ENCODE assay signal across 8 cellular contexts in genomic region chr22:30606455-30607299, GRCh38. TPM values are rescaled to one million over a fixed set of nuclear protein-coding genes. Genes with fewer than 3 reads are reported as not detected.
DNase-seq lines count a peak whose midpoint lies in the region; ATAC-seq, FAIRE-seq and TF ChIP-seq lines count a peak whose summit lies in the region.

Gene TCN2, plus strand, starts transcription at chr22:30607174. Its CDS starts 158 bp downstream, at chr22:30607332.

- TF ChIP-seq EP300 in H1 (IDR thresholded peaks at IDR 0.05; ENCODE audit: borderline replicate concordance in 1 of 2, low read depth in 2 of 2, low read length in 2 of 2) = peak in 1 of 2 experiments; percentile 0; a peak in 1 of 3 replicates

- ATAC-seq in WTC11 (peak; percentile 85), HG03097 (IDR thresholded peaks at IDR 0.05; ENCODE audit: low FRiP score, unreplicated experiment) (no peak)

- H4K5ac ChIP-seq in H1 (ENCODE audit: insufficient read length, low read depth, low read length) = peak within 1 kb of the TSS; percentile 89

- peak within 1 kb of the TSS; percentile 95 for H2BK15ac ChIP-seq in H1 (ENCODE audit: low read length)

- peak within 1 kb of the TSS; percentile 81 for H3K4me3 Mint-ChIP-seq in WTC11

- peak within 1 kb of the TSS; percentile 75 for H3K4ac ChIP-seq in H1 (replicated peaks; ENCODE audit: insufficient read length, low read depth, low read length)

- peak within 1 kb of the TSS; percentile 98; the same call in 1 of the 2 replicates for H2AK5ac ChIP-seq in H1 (ENCODE audit: low read depth, low read length)

- H3K27ac ChIP-seq in H1 (ENCODE audit: low read depth, low read length) = peak within 1 kb of the TSS; percentile 89

- no peaks in the 10 kb centered on the region for H4K20me1 ChIP-seq in H1 (replicated peaks in 1 of 2; ENCODE audit: control insufficient read depth in 1 of 2, insufficient read depth in 2 of 2, low read length in 2 of 2)

- intact Hi-C loops in lower leg skin (cut with DNase I; ENCODE audit: low total_unique reads) = no loop called here

- peak within 1 kb of the TSS in 3 of 4 experiments; percentile 68 to 79 (median 76); a peak in 6 of 7 replicates for H3K9ac ChIP-seq in H1 (replicated peaks in 1 of 4; ENCODE audit: extremely low read depth in 1 of 4, low read depth in 3 of 4, low read length in 3 of 4)

- peak within 1 kb of the TSS; percentile 99 for H3K27ac Mint-ChIP-seq in WTC11

- TF ChIP-seq POLR2A in GM19193 (IDR thresholded peaks at IDR 0.05; ENCODE audit: extremely low read depth, insufficient read depth, insufficient read length) = peak; percentile 37
- peak; percentile 74 to 81 for TF ChIP-seq POLR2A in H1 (IDR thresholded peaks at IDR 0.05; ENCODE audit: control extremely low read depth in 1 of 2, low read depth in 2 of 2, low read length in 2 of 2)
- no peak for TF ChIP-seq POLR2A in lower leg skin (IDR thresholded peaks at IDR 0.05)

- peak within 1 kb of the TSS; percentile 63; the same call in 1 of the 2 replicates for H4K8ac ChIP-seq in H1 (ENCODE audit: extremely low read depth, insufficient read depth, low read length)

- H3K4me1 Mint-ChIP-seq in WTC11 = peaks cover 40% of the 10 kb centered on the region

- POLR2A ChIA-PET in WTC11 (lab: Charles Lee) = interaction anchor here (0.6 to 1.5 kb wide), 8 partner anchors 9 to 182 kb away, joined by 3 to 5 read pairs (median 3); partner anchors contain the start of genes PES1 and SLC35E4
- POLR2A ChIA-PET in H1 (lab: Charles Lee; ENCODE audit: partially characterized antibody) = interaction anchor here (0.5 to 3.5 kb wide), 23 partner anchors 8 to 478 kb away, joined by 3 to 16 read pairs (median 4); partner anchors contain the start of genes GAL3ST1, PES1 and SLC35E4

- H3K79me2 ChIP-seq in H1 (ENCODE audit: control insufficient read depth in 1 of 2, insufficient read depth in 2 of 2, low read length in 2 of 2) = peaks cover 0 to 15% of the 10 kb centered on the region in 2 experiments; a peak in 2 of 4 replicates

- peak within 1 kb of the TSS; percentile 95 for H3K18ac ChIP-seq in H1 (ENCODE audit: extremely low read depth, low read length)

- H2BK12ac ChIP-seq in H1 (ENCODE audit: low read depth, low read length) = peak within 1 kb of the TSS; percentile 97

- TF ChIP-seq CTCF in AG09319 (IDR thresholded peaks at IDR 0.05; ENCODE audit: low read depth, low read length) (no peak), WTC11 (IDR thresholded peaks at IDR 0.05) (no peak), H1 (IDR thresholded peaks at IDR 0.05; ENCODE audit: control extremely low read depth in 1 of 3, insufficient read depth in 1 of 3, low read depth in 1 of 3, low read length in 3 of 3) (no peak), lower leg skin (IDR thresholded peaks at IDR 0.05) (no peak)

- peaks cover 18% of the 10 kb centered on the region for H3K36me3 Mint-ChIP-seq in WTC11

- peak within 1 kb of the TSS; percentile 37 for H3K56ac ChIP-seq in H1 (replicated peaks; ENCODE audit: insufficient read length, low read depth, low read length)

- peak within 1 kb of the TSS; percentile 89 for H4K91ac ChIP-seq in H1 (replicated peaks; ENCODE audit: insufficient read length, low read length)

- no peaks in the 10 kb centered on the region for H3K27me3 Mint-ChIP-seq in WTC11 (ENCODE audit: low read depth)

- peak within 1 kb of the TSS; percentile 86; the same call in 1 of the 2 replicates for H2AFZ ChIP-seq in H1 (ENCODE audit: low read length)

- peaks cover 3 to 31% (median 12%) of the 10 kb centered on the region in 4 experiments for H3K4me1 ChIP-seq in H1 (replicated peaks in 1 of 4; ENCODE audit: control insufficient read depth in 3 of 4, insufficient read depth in 4 of 4, low read length in 3 of 4)

- H3K23ac ChIP-seq in H1 (ENCODE audit: insufficient read length) = no peak within 1 kb of the TSS

- H3K4me2 ChIP-seq in H1 (ENCODE audit: insufficient read depth in 1 of 2, low read depth in 2 of 2, low read length in 2 of 2) = peak within 1 kb of the TSS; percentile 95 to 96

- CTCF ChIA-PET in WTC11 (lab: Charles Lee) (interaction anchor here (0.6 to 4.0 kb wide), 39 partner anchors 9 to 871 kb away, joined by 3 to 43 read pairs (median 4); partner anchors contain the start of genes DUSP18, GAL3ST1, OSBP2 and PES1), H1 (lab: Charles Lee; ENCODE audit: partially characterized antibody) (interaction anchor here (0.6 to 7.0 kb wide), 36 partner anchors 8 to 200 kb away, joined by 3 to 52 read pairs (median 4); partner anchors contain the start of genes GAL3ST1, PES1 and SLC35E4)

- FAIRE-seq in H1 (lab: Jason Lieb, UNC) = peak; percentile 39

- peaks cover 9% of the 10 kb centered on the region; the same call in 1 of the 2 replicates for H3K23me2 ChIP-seq in H1 (ENCODE audit: low read depth, low read length)

- H2BK20ac ChIP-seq in H1 (ENCODE audit: low read length) = peak within 1 kb of the TSS; percentile 82; the same call in 1 of the 2 replicates

- H3K27me3 ChIP-seq in H1 (replicated peaks in 1 of 4; ENCODE audit: control insufficient read depth in 3 of 4, extremely low read depth in 1 of 4, insufficient read depth in 3 of 4, low read length in 3 of 4) = no peaks in the 10 kb centered on the region

- H2BK120ac ChIP-seq in H1 (replicated peaks; ENCODE audit: low read depth, low read length) = peak within 1 kb of the TSS; percentile 94

- H3K36me3 ChIP-seq in H1 (ENCODE audit: control insufficient read depth in 2 of 4, insufficient read depth in 4 of 4, low read length in 3 of 4) = peaks cover 8 to 20% (median 13%) of the 10 kb centered on the region in 4 experiments; a peak in 7 of 8 replicates

- H3K14ac ChIP-seq in H1 (ENCODE audit: insufficient read length) = peak within 1 kb of the TSS; percentile 0

- 3% methylated on average over 21 of the region's 24 CpGs; no CpG with 5 or more reads in 1 of the 2 experiments for WGBS in H1 (ENCODE audit: extremely low coverage in 1 of 2, insufficient coverage in 1 of 2, insufficient read length in 1 of 2, insufficient replicate concordance in 2 of 2, low coverage in 1 of 2, low lambda C conversion rate in 2 of 2, missing lambda C conversion rate in 1 of 2), 2 experiments
- 1 to 3% methylated on average over 17 to 24 of the region's 24 CpGs for WGBS in lower leg skin, 2 donors

- TF ChIP-seq RAD21 in H1 (IDR thresholded peaks at IDR 0.05 in 1 of 2, conservative IDR thresholded peaks at IDR 0.05 in 1 of 2; ENCODE audit: low read depth in 2 of 2, low read length in 2 of 2) = no peak

- peaks cover 3% of the 10 kb centered on the region; the same call in 1 of the 2 replicates for H3K9me3 Mint-ChIP-seq in WTC11

- H2BK5ac ChIP-seq in H1 (ENCODE audit: low read depth, low read length) = peak within 1 kb of the TSS; percentile 97

- H3K4me3 ChIP-seq in H1 (ENCODE audit: extremely low read depth in 1 of 4, insufficient read depth in 2 of 4, low read depth in 3 of 4, low read length in 4 of 4) = peak within 1 kb of the TSS; percentile 48 to 83 (median 76)
- H3K4me3 ChIP-seq in lower leg skin (ENCODE audit: low read depth, poor library complexity, severe bottlenecking) = peak within 1 kb of the TSS; percentile 47

- DNase-seq in AG09319 (ENCODE audit: extremely low read depth, low read depth) = peak; percentile 39
- peak; percentile 66 for DNase-seq in NCI-H146 treated with DMSO at 0.1 percent for 48 hours (lab: John Stamatoyannopoulos, UW; ENCODE audit: unreplicated experiment)
- peak; percentile 89 for DNase-seq in WTC11 (ENCODE audit: low spot score)
- DNase-seq in H1 (ENCODE audit: low read depth in 1 of 2, low spot score in 2 of 2) = peak; percentile 61 to 91
- peak; percentile 60 to 93 for DNase-seq in lower leg skin (ENCODE audit: low spot score in 2 of 2)
- DNase-seq in stimulated activated CD4-positive, alpha-beta T cell treated with anti-CD3 and anti-CD28 coated beads, Interleukin-4, amount 100 ng/mL, for 1 hour = peak; percentile 28

- no peaks in the 10 kb centered on the region for H3K9me3 ChIP-seq in H1 (ENCODE audit: insufficient read depth in 2 of 2, low read depth in 1 of 2, low read length in 1 of 2)

- H3K79me1 ChIP-seq in H1 (ENCODE audit: low read depth, low read length) = 0 out of 2 replicates have a peak, but pooled peaks cover 2% of the 10 kb centered on the region

TF ChIP-seq in WTC11, 78 proteins besides CTCF, POLR2A, EP300 and RAD21 (continues in another document):
- 0 out of 2 replicates have a peak, but pooled peaks have one; percentile 76 for TF ChIP-seq ZNF232 (CRISPR knock-in tag; IDR thresholded peaks at IDR 0.05)
- TF ChIP-seq USF2 (CRISPR knock-in tag; IDR thresholded peaks at IDR 0.05) = peak; percentile 96
- peak; percentile 83 for TF ChIP-seq SP1 (CRISPR knock-in tag; conservative IDR thresholded peaks at IDR 0.05)
- TF ChIP-seq RORB (CRISPR knock-in tag; IDR thresholded peaks at IDR 0.05) = no peak

TF ChIP-seq in H1, 55 proteins besides CTCF, POLR2A, EP300 and RAD21 (continues in another document):
- TF ChIP-seq POU5F1 (IDR thresholded peaks at IDR 0.05; ENCODE audit: low read depth, low read length) (no peak), HDAC2 (IDR thresholded peaks at IDR 0.05; ENCODE audit: borderline replicate concordance in 1 of 2, low read depth in 2 of 2, low read length in 2 of 2) (peak in 1 of 2 experiments; percentile 85; a peak in 2 of 4 replicates), MAX (IDR thresholded peaks at IDR 0.05) (peak; percentile 84), ATF3 (IDR thresholded peaks at IDR 0.05; ENCODE audit: insufficient read depth, low read depth, low read length) (peak; percentile 87), TAF1 (IDR thresholded peaks at IDR 0.05; ENCODE audit: low read depth, low read length) (peak; percentile 73), GTF2F1 (IDR thresholded peaks at IDR 0.05; ENCODE audit: borderline replicate concordance, low read depth, low read length) (0 out of 2 replicates have a peak, but pooled peaks have one; percentile 5), ASH2L (IDR thresholded peaks at IDR 0.05; ENCODE audit: low read length) (peak; percentile 35)

RNA-seq across cellular contexts. Expression of gene TCN2, which starts in this region (rescaled TPM):
- 34.7 to 39.0 TPM (median 36.7 TPM) in 3 replicates for total RNA-seq in WTC11 (2021)
- 30.0 and 36.2 TPM in 2 replicates for total RNA-seq in H1 (2021; fragmentation: NEBNext Ultra II Directional; extraction: Animal tissue kit (Norgen Biotek cat#: 25700))
- polyA plus RNA-seq in H1 (2011; rRNA removed) = 87.8 and 91.7 TPM in 2 replicates
- polyA plus RNA-seq in H1 (2011; cell fraction: cytosol; rRNA removed) = 59.1 TPM
- 77.5 TPM for polyA plus RNA-seq in H1 (2011; cell fraction: nucleus; rRNA removed)
- 38.9 to 58.8 TPM (median 53.7 TPM) in 4 replicates for polyA plus RNA-seq in H1 (2012, experiment 1 of 2)
- polyA plus RNA-seq in H1 (2012, experiment 2 of 2) = 67.8 TPM
- polyA plus RNA-seq in H1 (2013, experiment 1 of 2) = 56.8 TPM
- polyA plus RNA-seq in H1 (2013, experiment 2 of 2) = 56.9 TPM
- polyA minus RNA-seq in H1 (2011; rRNA and poly(A)+ RNA removed) = 73.8 and 106 TPM in 2 replicates
- polyA minus RNA-seq in H1 (2011; cell fraction: cytosol; rRNA and poly(A)+ RNA removed) = 33.8 TPM
- 46.5 TPM for polyA minus RNA-seq in H1 (2011; cell fraction: nucleus; rRNA and poly(A)+ RNA removed)
- total RNA-seq in lower leg skin = 10 to 100 TPM in 3 of 4 donors, 1 to 10 TPM in 1; 9.9 to 20.2 (median 14.8) TPM

Comparison
In these comparisons a context has a peak if more than half of its experiments do, and no peak if none do; other contexts are left out.
1. DNase-seq: peak in every context shown above with its lines; median percentile 89 in WTC11; 76 in lower leg skin; 76 in H1; 66 in NCI-H146 treated with DMSO at 0.1 percent for 48 hours; 39 in AG09319; 28 in stimulated activated CD4-positive, alpha-beta T cell treated with anti-CD3 and anti-CD28 coated beads, Interleukin-4, amount 100 ng/mL, for 1 hour.
2. POLR2A ChIP-seq: peak in GM19193 (single experiment) and H1 (2 of 2); none in lower leg skin (0 of 2).